Comparison of ENCODE assay signal across 11 cellular contexts in the genomic region with DNA sequence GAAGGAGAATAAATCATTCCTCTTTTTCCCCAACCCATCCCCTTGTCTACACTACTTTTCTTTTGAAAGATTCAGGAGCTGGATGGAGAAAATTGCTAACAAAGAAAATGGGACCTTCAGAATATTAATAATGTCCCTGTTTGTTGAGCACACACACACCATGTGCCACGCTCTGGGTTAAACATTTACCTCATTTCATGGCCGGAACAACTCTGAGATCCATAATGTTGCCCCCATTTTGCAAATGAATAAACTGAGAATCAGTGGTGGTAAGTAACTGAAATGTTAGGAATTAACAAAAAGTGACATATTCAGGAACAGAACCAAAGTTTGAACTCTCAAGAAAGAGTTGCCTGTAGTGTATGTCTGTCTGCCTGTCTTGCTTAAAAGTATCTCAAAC. TPM values are rescaled to one million over a fixed set of nuclear protein-coding genes. Genes with fewer than 3 reads are reported as not detected.
DNase-seq lines count a peak whose midpoint lies in the region; ATAC-seq and TF ChIP-seq lines count a peak whose summit lies in the region.
"Had no signal": no experiment of that assay in that cellular context is flagged by ENCODE, and none has a peak within 500 bp of the region (broad histone marks: within the 10 kb centered on the region; RNA-seq: fewer than 3 reads in every experiment).

No MANE protein-coding gene starts in this region.

- H3K4me1 ChIP-seq in thoracic aorta (ENCODE audit: control insufficient read depth in 1 of 2, low read depth in 2 of 2) (peaks cover 0 to 16% of the 10 kb centered on the region in 2 donors), adrenal gland (replicated peaks in 1 of 2) (no peaks in the 10 kb centered on the region)

- H3K4me3 ChIP-seq in astrocyte of the spinal cord (ENCODE audit: low read depth, low read length) (peak overlapping the region; percentile 61), thoracic aorta (peak overlapping the region; percentile 66), adrenal gland (no peak overlapping the region)
- H3K4me3 ChIP-seq: lung had no signal

- no peak for TF ChIP-seq POLR2A in adrenal gland (IDR thresholded peaks at IDR 0.05)

- intact Hi-C loops in posterior vena cava (cut with DNase I), result loop anchor here in 1 of 2 donors (5.0 kb wide), 2 partner anchors 134 to 184 kb away; partner anchors contain the start of gene IL9
- intact Hi-C loops in head of caudate nucleus (cut with DNase I), result no loop called here
- intact Hi-C loops in adrenal gland (cut with DNase I), result loop anchor here (5.0 to 10.0 kb wide), 2 partner anchors 136 to 194 kb away; no protein-coding TSS in a partner anchor

- peak; percentile 27 for ATAC-seq in HG03354 (IDR thresholded peaks at IDR 0.05; ENCODE audit: poor library complexity, severe bottlenecking, unreplicated experiment)
- ATAC-seq in thoracic aorta (ENCODE audit: insufficient number of reproducible peaks, low FRiP score, low read depth), result no peak
- no peak for ATAC-seq in HG02678 (IDR thresholded peaks at IDR 0.05; ENCODE audit: unreplicated experiment)

- DNase-seq in astrocyte of the spinal cord (ENCODE audit: low read depth, low spot score) (no peak), left kidney (ENCODE audit: low read depth, low spot score) (peak; percentile 24), thoracic aorta (ENCODE audit: low spot score) (no peak), posterior vena cava (ENCODE audit: low spot score) (no peak), head of caudate nucleus (no peak), adrenal gland (no peak)
- DNase-seq: DMS79, NCI-H1930 had no signal

- H3K27ac ChIP-seq in thoracic aorta (peak overlapping the region; percentile 35 to 62), adrenal gland (peak overlapping the region in 2 of 5 donors; percentile 16 to 84)

- no peaks in the 10 kb centered on the region for H3K9me3 ChIP-seq in thoracic aorta
- H3K9me3 ChIP-seq in adrenal gland (replicated peaks in 1 of 3), result no peaks in the 10 kb centered on the region

- TF ChIP-seq CTCF in astrocyte of the spinal cord (IDR thresholded peaks at IDR 0.05; ENCODE audit: low read depth, low read length), result no peak
- no peak for TF ChIP-seq CTCF in thoracic aorta (IDR thresholded peaks at IDR 0.05)
- no peak for TF ChIP-seq CTCF in adrenal gland (IDR thresholded peaks at IDR 0.05)

- WGBS in adrenal gland, 4 donors, result 88 to 94% (median 91%) methylated on average over 2 of the region's 2 CpGs

- H3K27me3 ChIP-seq in thoracic aorta (replicated peaks; ENCODE audit: insufficient read depth) (no peaks in the 10 kb centered on the region), adrenal gland (no peaks in the 10 kb centered on the region)

- H3K36me3 ChIP-seq in thoracic aorta (no peaks in the 10 kb centered on the region), adrenal gland (replicated peaks in 1 of 2) (no peaks in the 10 kb centered on the region)

- in situ Hi-C loops in astrocyte of the spinal cord (cut with HindIII; ENCODE audit: low sequenced_read_pairs), result no loop called here

RNA-seq across cellular contexts. Expression of gene SMAD5, which starts 51.5 kb away (rescaled TPM):
- total RNA-seq in thoracic aorta (10 to 100 TPM; 29.0 to 92.9 TPM), posterior vena cava (10 to 100 TPM; 71.0 to 79.2 TPM), adrenal gland (10 to 100 TPM; 27.4 to 76.6 (median 53.0) TPM)
- 10 to 100 TPM in 1 of 3 donors, 1 to 10 TPM in 2; 6.4 to 31.9 (median 6.9) TPM for polyA plus RNA-seq in adrenal gland

RNA-seq across cellular contexts. Expression of gene TGFBI, which starts 52.4 kb away (rescaled TPM):
- total RNA-seq in thoracic aorta, result 100 to 1,000 TPM; 158 to 173 TPM
- total RNA-seq in posterior vena cava, result 100 to 1,000 TPM; 173 to 286 TPM
- total RNA-seq in adrenal gland, result 100 to 1,000 TPM in 5 of 8 donors, 10 to 100 TPM in 3; 48.4 to 200 (median 123) TPM
- 100 to 1,000 TPM in 2 of 3 donors, 10 to 100 TPM in 1; 42.9 to 126 (median 103) TPM for polyA plus RNA-seq in adrenal gland

Comparison
In these comparisons a context has a peak if more than half of its experiments do, and no peak if none do; other contexts are left out.
1. H3K4me3 ChIP-seq: peak in astrocyte of the spinal cord (single experiment) and thoracic aorta (single experiment); none in adrenal gland (0 of 4).